ENCODE assay signal across 3 cellular contexts in genomic region chr14:102877511-102877910, GRCh38. TPM values are rescaled to one million over a fixed set of nuclear protein-coding genes. Genes with fewer than 3 reads are reported as not detected.
"Had no signal": no experiment of that assay in that cellular context is flagged by ENCODE, and none has a peak within 500 bp of the region (broad histone marks: within the 10 kb centered on the region; RNA-seq: fewer than 3 reads in every experiment).

No MANE protein-coding gene starts in this region.

RNA-seq across cellular contexts. Expression of gene AMN, which starts 45.0 kb away (rescaled TPM):
- total RNA-seq: GM23248, H4, HFFc6 had no signal
- polyA plus RNA-seq: GM23248 had no signal
